In genomic region chr5:137888875-137889759, GRCh38 we compare ENCODE assay signal across 8 cellular contexts. TPM values are rescaled to one million over a fixed set of nuclear protein-coding genes. Genes with fewer than 3 reads are reported as not detected.
DNase-seq lines count a peak whose midpoint lies in the region; ATAC-seq, FAIRE-seq and TF ChIP-seq lines count a peak whose summit lies in the region.

TSS of gene PKD2L2 (plus strand) at chr5:137889457. CDS start at chr5:137889492, 35 bp downstream.

- peaks cover 13% of the 10 kb centered on the region for H3K4me1 ChIP-seq in adipocyte (ENCODE audit: control insufficient read depth, insufficient read depth, low read length)
- H3K4me1 ChIP-seq in right atrium auricular region, result peaks cover 0 to 32% of the 10 kb centered on the region in 2 donors

- ATAC-seq in GM19023 (IDR thresholded peaks at IDR 0.05; ENCODE audit: unreplicated experiment) (peak; percentile 97), HG03196 (IDR thresholded peaks at IDR 0.05; ENCODE audit: unreplicated experiment) (peak; percentile 92)

- no peaks in the 10 kb centered on the region for H3K27me3 ChIP-seq in adipocyte (replicated peaks; ENCODE audit: control insufficient read depth, insufficient read depth, low read length)
- no peaks in the 10 kb centered on the region for H3K27me3 ChIP-seq in right atrium auricular region

- peak within 1 kb of the TSS; percentile 86 for H3K9ac ChIP-seq in adipocyte (ENCODE audit: low read length)

- TF ChIP-seq CTCF in AG04449 (IDR thresholded peaks at IDR 0.05; ENCODE audit: insufficient read depth, low read length, missing control alignments) (no peak), right atrium auricular region (IDR thresholded peaks at IDR 0.05) (peak in 1 of 2 donors; percentile 35)

- DNase-seq in AG04449 (ENCODE audit: low read depth, low spot score) (peak; percentile 21), SW 1271 (lab: John Stamatoyannopoulos, UW) (peak; percentile 81 to 90), adipocyte (ENCODE audit: low read depth) (peak; percentile 47), right atrium auricular region (ENCODE audit: low spot score) (peak; percentile 85), putamen (ENCODE audit: low spot score) (peak; percentile 88), urothelium cell line (ENCODE audit: low spot score) (peak; percentile 85)

- H3K27ac ChIP-seq in right atrium auricular region, result peak within 1 kb of the TSS; percentile 88 to 89

- no peaks in the 10 kb centered on the region for H3K36me3 ChIP-seq in adipocyte (ENCODE audit: control insufficient read depth, insufficient read depth, low read length, severe bottlenecking)
- peaks cover 7% of the 10 kb centered on the region for H3K36me3 ChIP-seq in right atrium auricular region

- peak; percentile 55 for FAIRE-seq in urothelium cell line (lab: Jason Lieb, UNC)

- POLR2A ChIA-PET in AG04449 (lab: Yijun Ruan, JAX), result interaction anchor here (1.5 kb wide), 1 partner anchor 9 kb away, joined by 6 read pairs; no protein-coding TSS in a partner anchor

- CTCF ChIA-PET in AG04449 (lab: Yijun Ruan, JAX), result interaction anchor here (1.3 to 1.9 kb wide), 3 partner anchors 11 to 110 kb away, joined by 4 to 7 read pairs (median 6); no protein-coding TSS in a partner anchor

- H3K4me3 ChIP-seq in AG04449 (ENCODE audit: low read depth, low read length), result peak within 1 kb of the TSS; percentile 59
- H3K4me3 ChIP-seq in adipocyte (ENCODE audit: low read length), result peak within 1 kb of the TSS; percentile 80
- H3K4me3 ChIP-seq in right atrium auricular region, result peak within 1 kb of the TSS; percentile 26 to 56

- no peaks in the 10 kb centered on the region for H3K9me3 ChIP-seq in adipocyte (ENCODE audit: control insufficient read depth, low read length)
- H3K9me3 ChIP-seq in right atrium auricular region, result no peaks in the 10 kb centered on the region

RNA-seq across cellular contexts. Expression of gene PKD2L2, which starts in this region (rescaled TPM):
- total RNA-seq in right atrium auricular region, result not detected

Comparison
In these comparisons a context has a peak if more than half of its experiments do, and no peak if none do; other contexts are left out.
1. Peak in every context shown above with its lines: DNase-seq, ATAC-seq, H3K4me3 ChIP-seq and H3K27ac ChIP-seq.
2. Peak in DNase-seq, H3K4me3 ChIP-seq and H3K27ac ChIP-seq in right atrium auricular region; RNA of the gene not detected or under 1 TPM.
3. DNase-seq: peak in every context shown above with its lines; median percentile 88 in putamen; 86 in SW 1271; 85 in right atrium auricular region; 85 in urothelium cell line; 47 in adipocyte; 21 in AG04449.